18 cellular contexts compared by ENCODE assay signal in the genomic region with DNA sequence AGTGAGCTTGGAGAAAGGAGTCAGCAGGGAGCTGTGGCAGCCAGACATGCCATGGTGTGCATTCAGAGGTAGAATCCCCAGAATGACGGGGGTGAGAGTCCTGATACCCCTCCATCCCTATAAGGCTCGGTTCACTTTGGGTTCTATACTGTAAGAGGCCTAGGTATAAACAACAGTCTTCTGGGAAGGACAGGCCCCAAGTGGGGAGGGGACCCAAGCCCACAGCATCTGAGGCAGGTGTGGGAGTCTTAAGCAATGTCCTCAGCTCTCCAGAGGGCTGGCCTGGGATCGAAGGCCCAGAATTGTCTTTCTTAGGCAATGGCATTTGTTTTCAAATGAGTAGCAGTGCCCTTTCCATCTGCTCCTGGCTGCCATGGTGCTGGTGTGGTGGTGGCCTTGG. TPM values are rescaled to one million over a fixed set of nuclear protein-coding genes. Genes with fewer than 3 reads are reported as not detected.
DNase-seq lines count a peak whose midpoint lies in the region; ATAC-seq and TF ChIP-seq lines count a peak whose summit lies in the region.
"Had no signal": no experiment of that assay in that cellular context is flagged by ENCODE, and none has a peak within 500 bp of the region (broad histone marks: within the 10 kb centered on the region; RNA-seq: fewer than 3 reads in every experiment).

No MANE protein-coding gene starts in this region.

- no peak for TF ChIP-seq CTCF in right atrium auricular region (IDR thresholded peaks at IDR 0.05)
- no peak for TF ChIP-seq CTCF in heart left ventricle (IDR thresholded peaks at IDR 0.05)

- no peak overlapping the region for H2AK5ac ChIP-seq in mesendoderm (ENCODE audit: low read length)

- H3K27ac ChIP-seq in right atrium auricular region (no peak overlapping the region), heart left ventricle (no peak overlapping the region), mesendoderm (ENCODE audit: low read depth, low read length) (peak overlapping the region; percentile 67)
- H3K27ac ChIP-seq: 22Rv1; A549; BLaER1 treated with 17β-estradiol and CSF1 and Interleukin-3, amounts not matched to agents 10 nM and 100 nM; C4-2B had no signal

- intact Hi-C loops in heart left ventricle (cut with DNase I) = no loop called here

- no peak for ATAC-seq in heart left ventricle
- ATAC-seq: A549; CD8-positive, alpha-beta T cell had no signal

- H2BK15ac ChIP-seq in mesendoderm (replicated peaks; ENCODE audit: low read depth) = no peak overlapping the region

- peak overlapping the region; percentile 72 for H2BK5ac ChIP-seq in mesendoderm (ENCODE audit: low read length)

- H3K4me3 ChIP-seq in right atrium auricular region (no peak overlapping the region), heart left ventricle (no peak overlapping the region), mesendoderm (ENCODE audit: low read length) (no peak overlapping the region)
- H3K4me3 ChIP-seq: A549; BLaER1 treated with 17β-estradiol and CSF1 and Interleukin-3, amounts not matched to agents 10 nM and 100 nM had no signal

- whole genome bisulfite sequencing in heart left ventricle, 4 donors = 40 to 64% (median 58%) methylated on average over 3 of the region's 3 CpGs
- no CpG with 5 or more reads among the region's 3 CpGs for WGBS in mesendoderm (ENCODE audit: extremely low coverage, insufficient coverage, low lambda C conversion rate)

- H3K4me1 ChIP-seq in right atrium auricular region (no peaks in the 10 kb centered on the region), heart left ventricle (no peaks in the 10 kb centered on the region), mesendoderm (ENCODE audit: control insufficient read depth, low read depth, low read length) (no peaks in the 10 kb centered on the region)
- H3K4me1 ChIP-seq: A549, Caco-2 had no signal

- no peaks in the 10 kb centered on the region for H3K79me1 ChIP-seq in mesendoderm (ENCODE audit: low read length)

- DNase-seq in right atrium auricular region (ENCODE audit: low spot score) (peak; percentile 42), heart left ventricle (no peak), ecto neural progenitor cell (ENCODE audit: low spot score) (peak; percentile 29), mesendoderm (no peak), NCI-H2029 treated with DMSO at 0.1 percent for 48 hours (lab: John Stamatoyannopoulos, UW) (no peak)
- DNase-seq in activated effector memory CD4-positive, alpha-beta T cell treated with anti-CD3 and anti-CD28 coated beads, Interleukin-2, amount 50 U/mL, for 16 hours = no peak
- DNase-seq in activated naive CD4-positive, alpha-beta T cell (lab: John Stamatoyannopoulos, UW) = no peak
- DNase-seq: AML-193; Caco-2; Calu3; CD4-positive, alpha-beta T cell; CD8-positive, alpha-beta T cell; DMS79 treated with DMSO at 0.1 percent for 48 hours; GF-D8 had no signal

- no peak overlapping the region for H4K5ac ChIP-seq in mesendoderm (ENCODE audit: low read length)

- no peak for TF ChIP-seq POLR2A in heart left ventricle (IDR thresholded peaks at IDR 0.05)

- peak overlapping the region; percentile 54 for H3K56ac ChIP-seq in mesendoderm (ENCODE audit: low read length)

- no peak overlapping the region for H4K8ac ChIP-seq in mesendoderm (ENCODE audit: low read depth, low read length)

- H3K18ac ChIP-seq in mesendoderm (ENCODE audit: low read length) = no peak overlapping the region

- H2BK120ac ChIP-seq in mesendoderm (ENCODE audit: low read depth, low read length) = no peak overlapping the region

- no peak overlapping the region for H3K4me2 ChIP-seq in mesendoderm (ENCODE audit: low read length)
- H3K4me2 ChIP-seq: A549; BLaER1 treated with 17β-estradiol and CSF1 and Interleukin-3, amounts not matched to agents 10 nM and 100 nM had no signal

- H3K9ac ChIP-seq in mesendoderm (ENCODE audit: low read length) = no peak overlapping the region
- H3K9ac ChIP-seq: BLaER1 treated with 17β-estradiol and CSF1 and Interleukin-3, amounts not matched to agents 10 nM and 100 nM had no signal

- H3K23ac ChIP-seq in mesendoderm (ENCODE audit: low read length) = no peak overlapping the region

- H3K27me3 ChIP-seq in right atrium auricular region (no peaks in the 10 kb centered on the region), heart left ventricle (no peaks in the 10 kb centered on the region), mesendoderm (ENCODE audit: insufficient read depth, low read length, poor library complexity) (no peaks in the 10 kb centered on the region)
- H3K27me3 ChIP-seq: BLaER1 treated with 17β-estradiol and CSF1 and Interleukin-3, amounts not matched to agents 10 nM and 100 nM had no signal

- H3K36me3 ChIP-seq in right atrium auricular region = no peaks in the 10 kb centered on the region
- no peaks in the 10 kb centered on the region for H3K36me3 ChIP-seq in heart left ventricle
- no peaks in the 10 kb centered on the region for H3K36me3 ChIP-seq in mesendoderm (ENCODE audit: control insufficient read depth, insufficient read depth, low read length)
- H3K36me3 ChIP-seq: BLaER1 treated with 17β-estradiol and CSF1 and Interleukin-3, amounts not matched to agents 10 nM and 100 nM had no signal

- H3K79me2 ChIP-seq in mesendoderm (ENCODE audit: control insufficient read depth, insufficient read depth, low read length) = no peaks in the 10 kb centered on the region

- H3K9me3 ChIP-seq in right atrium auricular region (no peaks in the 10 kb centered on the region), heart left ventricle (no peaks in the 10 kb centered on the region)
- H3K9me3 ChIP-seq: A549; BLaER1 treated with 17β-estradiol and CSF1 and Interleukin-3, amounts not matched to agents 10 nM and 100 nM; Caco-2 had no signal

- H3K4ac ChIP-seq in mesendoderm (ENCODE audit: low read depth, low read length) = no peak overlapping the region

RNA-seq across cellular contexts. Expression of a gene that starts 50.2 kb away (rescaled TPM):
- total RNA-seq in right atrium auricular region (1 to 10 TPM in 1 of 2 donors, under 1 TPM in 1; 0.56 to 3.3 TPM), heart left ventricle (1 to 10 TPM; 1.2 to 3.0 (median 1.5) TPM)
- 1 to 10 TPM; 1.4 TPM for polyA plus RNA-seq in heart left ventricle
- polyA plus RNA-seq in mesendoderm (2013, experiment 1 of 2) = 0.59 TPM
- polyA plus RNA-seq in mesendoderm (2013, experiment 2 of 2) = 0.62 TPM
- total RNA-seq: Caco-2 had no signal

Comparison
In these comparisons a context has a peak if more than half of its experiments do, and no peak if none do; other contexts are left out.
1. DNase-seq: peak in right atrium auricular region (single experiment) and ecto neural progenitor cell (single experiment); none in heart left ventricle (0 of 5), mesendoderm (single experiment), activated effector memory CD4-positive, alpha-beta T cell treated with anti-CD3 and anti-CD28 coated beads, Interleukin-2, amount 50 U/mL, for 16 hours (single experiment), NCI-H2029 treated with DMSO at 0.1 percent for 48 hours (single experiment) and activated naive CD4-positive, alpha-beta T cell (0 of 4).